18 cellular contexts compared by ENCODE assay signal in the genomic region with DNA sequence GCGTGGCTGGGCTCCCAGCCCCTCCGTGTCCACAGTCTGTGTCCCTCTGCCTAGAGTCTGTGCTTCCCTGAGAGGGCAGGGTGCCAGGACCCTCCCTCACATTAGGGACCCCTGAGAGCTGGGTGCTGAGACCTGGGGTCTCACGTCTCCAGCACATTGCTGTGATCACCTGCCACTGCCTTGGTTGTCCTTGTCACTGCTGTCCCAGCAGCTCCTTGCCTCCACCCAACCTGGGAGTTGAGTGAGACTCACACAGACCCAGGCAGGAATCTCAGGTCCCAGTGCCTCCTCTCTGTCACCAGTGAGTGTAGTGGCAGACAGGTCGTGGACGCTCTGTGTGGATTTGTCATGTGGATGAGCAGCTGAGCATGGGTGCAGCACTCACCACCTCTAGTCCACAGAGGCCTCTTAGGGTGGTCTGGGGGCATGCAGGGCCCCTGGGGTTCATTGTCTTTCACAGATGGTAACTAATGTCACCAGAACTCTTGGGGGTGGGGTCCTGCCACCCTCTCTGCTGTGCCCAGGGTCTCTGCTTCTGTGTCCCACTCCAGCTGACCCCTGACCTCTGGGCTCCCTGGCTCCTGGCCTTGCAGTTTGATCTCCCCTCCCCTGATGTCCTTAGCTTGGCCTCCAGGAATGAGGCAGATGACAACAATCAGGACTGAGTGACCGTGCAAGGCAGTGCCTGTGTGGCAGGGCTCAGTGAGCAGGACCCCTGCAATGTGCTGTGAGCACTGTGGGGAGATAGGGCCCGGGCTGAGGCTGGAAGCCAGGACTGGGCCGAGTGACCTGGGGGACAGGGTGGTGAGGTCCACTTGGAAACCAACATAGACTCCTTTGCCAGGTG. TPM values are rescaled to one million over a fixed set of nuclear protein-coding genes. Genes with fewer than 3 reads are reported as not detected.
DNase-seq lines count a peak whose midpoint lies in the region; ATAC-seq and TF ChIP-seq lines count a peak whose summit lies in the region.
"Had no signal": no experiment of that assay in that cellular context is flagged by ENCODE, and none has a peak within 500 bp of the region (broad histone marks: within the 10 kb centered on the region; RNA-seq: fewer than 3 reads in every experiment).

No MANE protein-coding gene starts in this region.

- no peaks in the 10 kb centered on the region for H3K27me3 ChIP-seq in body of pancreas
- H3K27me3 ChIP-seq: BE2C had no signal

- H3K4me1 Mint-ChIP-seq in activated naive CD8-positive, alpha-beta T cell treated with anti-CD3 and anti-CD28 coated beads, Interleukin-2, amount 10 ng/mL, durations not matched to agents 7 days and 5 days, result peaks cover 15% of the 10 kb centered on the region
- peaks cover 13% of the 10 kb centered on the region for H3K4me1 Mint-ChIP-seq in activated naive CD8-positive, alpha-beta T cell treated with anti-CD3 and anti-CD28 coated beads for 36 hours
- peaks cover 17% of the 10 kb centered on the region for H3K4me1 Mint-ChIP-seq in activated T-helper 1 cell treated with anti-CD3 and anti-CD28 coated beads, Interleukin-12 subunit alpha, Interleukin-12 subunit beta, Interleukin-2, Interleukin-4 antibody, amounts not matched to agents 30 ng/mL and 10 ng/mL and 1 ng/mL, durations not matched to agents 14 hours and 24 hours and 36 hours (ENCODE audit: low read depth)

- H3K36me3 Mint-ChIP-seq in activated naive CD8-positive, alpha-beta T cell treated with anti-CD3 and anti-CD28 coated beads, Interleukin-2, amount 10 ng/mL, durations not matched to agents 7 days and 5 days, result peaks cover 19% of the 10 kb centered on the region
- peaks cover 23% of the 10 kb centered on the region for H3K36me3 Mint-ChIP-seq in activated naive CD8-positive, alpha-beta T cell treated with anti-CD3 and anti-CD28 coated beads for 36 hours
- H3K36me3 Mint-ChIP-seq in activated T-helper 1 cell treated with anti-CD3 and anti-CD28 coated beads, Interleukin-12 subunit alpha, Interleukin-12 subunit beta, Interleukin-2, Interleukin-4 antibody, amounts not matched to agents 30 ng/mL and 10 ng/mL and 1 ng/mL, durations not matched to agents 14 hours and 24 hours and 36 hours (ENCODE audit: low read depth), result peaks cover 31% of the 10 kb centered on the region

- H3K9me3 ChIP-seq in body of pancreas, result no peaks in the 10 kb centered on the region
- H3K9me3 ChIP-seq: BE2C had no signal

- DNase-seq in activated naive CD8-positive, alpha-beta T cell treated with anti-CD3 and anti-CD28 coated beads, Interleukin-2, amount 10 ng/mL, durations not matched to agents 7 days and 5 days, result peak; percentile 27
- no peak for DNase-seq in activated naive CD8-positive, alpha-beta T cell treated with anti-CD3 and anti-CD28 coated beads for 36 hours
- DNase-seq in coronary artery (ENCODE audit: low spot score) (peak; percentile 67), mesenteric fat pad (ENCODE audit: low spot score) (peak; percentile 71), body of pancreas (no peak), kidney tubule cell (ENCODE audit: low spot score) (no peak)
- DNase-seq in activated T-helper 1 cell treated with anti-CD3 and anti-CD28 coated beads, Interleukin-12 subunit alpha, Interleukin-12 subunit beta, Interleukin-2, Interleukin-4 antibody, amounts not matched to agents 30 ng/mL and 10 ng/mL and 1 ng/mL, durations not matched to agents 14 hours and 24 hours and 36 hours (ENCODE audit: low spot score), result no peak
- DNase-seq: ACHN; BE2C; C1 segment of cervical spinal cord; CD4-positive, CD25-positive, alpha-beta regulatory T cell; CD8-positive, alpha-beta memory T cell; COR-L47; DMS 273 treated with DMSO at 0.1 percent for 48 hours; DMS53; DND-41; GM23248; HCEC 1CT had no signal

- no peaks in the 10 kb centered on the region for H3K9me3 Mint-ChIP-seq in activated naive CD8-positive, alpha-beta T cell treated with anti-CD3 and anti-CD28 coated beads, Interleukin-2, amount 10 ng/mL, durations not matched to agents 7 days and 5 days
- H3K9me3 Mint-ChIP-seq in activated naive CD8-positive, alpha-beta T cell treated with anti-CD3 and anti-CD28 coated beads for 36 hours, result no peaks in the 10 kb centered on the region
- H3K9me3 Mint-ChIP-seq in activated T-helper 1 cell treated with anti-CD3 and anti-CD28 coated beads, Interleukin-12 subunit alpha, Interleukin-12 subunit beta, Interleukin-2, Interleukin-4 antibody, amounts not matched to agents 30 ng/mL and 10 ng/mL and 1 ng/mL, durations not matched to agents 14 hours and 24 hours and 36 hours, result no peaks in the 10 kb centered on the region
- H3K9me3 Mint-ChIP-seq: CD4-positive, CD25-positive, alpha-beta regulatory T cell; CD8-positive, alpha-beta memory T cell had no signal

- H3K27ac ChIP-seq in coronary artery (no peak overlapping the region), body of pancreas (no peak overlapping the region)
- H3K27ac ChIP-seq: GM23248 had no signal

- H3K4me1 ChIP-seq in body of pancreas, result peaks cover 11% of the 10 kb centered on the region
- H3K4me1 ChIP-seq: BE2C had no signal

- POLR2A ChIA-PET in activated naive CD8-positive, alpha-beta T cell treated with anti-CD3 and anti-CD28 coated beads, Interleukin-2, amount 10 ng/mL, durations not matched to agents 7 days and 5 days (lab: Charles Lee), result no interaction called here

- 85 to 89% methylated on average over 5 to 8 of the region's 8 CpGs for WGBS in body of pancreas, 2 donors

- peaks cover 4% of the 10 kb centered on the region for H3K27me3 Mint-ChIP-seq in activated naive CD8-positive, alpha-beta T cell treated with anti-CD3 and anti-CD28 coated beads, Interleukin-2, amount 10 ng/mL, durations not matched to agents 7 days and 5 days
- H3K27me3 Mint-ChIP-seq in activated naive CD8-positive, alpha-beta T cell treated with anti-CD3 and anti-CD28 coated beads for 36 hours, result no peaks in the 10 kb centered on the region
- H3K27me3 Mint-ChIP-seq in activated T-helper 1 cell treated with anti-CD3 and anti-CD28 coated beads, Interleukin-12 subunit alpha, Interleukin-12 subunit beta, Interleukin-2, Interleukin-4 antibody, amounts not matched to agents 30 ng/mL and 10 ng/mL and 1 ng/mL, durations not matched to agents 14 hours and 24 hours and 36 hours (ENCODE audit: insufficient read depth), result no peaks in the 10 kb centered on the region
- H3K27me3 Mint-ChIP-seq: CD4-positive, CD25-positive, alpha-beta regulatory T cell; CD8-positive, alpha-beta memory T cell had no signal

- no peak for ATAC-seq in activated naive CD8-positive, alpha-beta T cell treated with anti-CD3 and anti-CD28 coated beads, Interleukin-2, amount 10 ng/mL, durations not matched to agents 7 days and 5 days (ENCODE audit: low read depth)
- no peak for ATAC-seq in body of pancreas

- TF ChIP-seq CTCF in coronary artery (IDR thresholded peaks at IDR 0.05), result no peak
- no peak for TF ChIP-seq CTCF in body of pancreas (IDR thresholded peaks at IDR 0.05)

- H3K4me3 ChIP-seq in coronary artery, result no peak overlapping the region
- no peak overlapping the region for H3K4me3 ChIP-seq in body of pancreas
- H3K4me3 ChIP-seq: GM23248 had no signal

- H3K36me3 ChIP-seq in body of pancreas (replicated peaks in 1 of 2; ENCODE audit: insufficient read depth in 1 of 2, low read depth in 2 of 2), result peaks cover 0 to 2% of the 10 kb centered on the region in 2 donors

- H3K27ac Mint-ChIP-seq in activated naive CD8-positive, alpha-beta T cell treated with anti-CD3 and anti-CD28 coated beads, Interleukin-2, amount 10 ng/mL, durations not matched to agents 7 days and 5 days, result no peak overlapping the region
- no peak overlapping the region for H3K27ac Mint-ChIP-seq in activated naive CD8-positive, alpha-beta T cell treated with anti-CD3 and anti-CD28 coated beads for 36 hours
- no peak overlapping the region for H3K27ac Mint-ChIP-seq in activated T-helper 1 cell treated with anti-CD3 and anti-CD28 coated beads, Interleukin-12 subunit alpha, Interleukin-12 subunit beta, Interleukin-2, Interleukin-4 antibody, amounts not matched to agents 30 ng/mL and 10 ng/mL and 1 ng/mL, durations not matched to agents 14 hours and 24 hours and 36 hours

- intact Hi-C loops in body of pancreas (cut with DNase I), result no loop called here
- intact Hi-C loops in activated T-helper 1 cell treated with anti-CD3 and anti-CD28 coated beads, Interleukin-12 subunit alpha, Interleukin-12 subunit beta, Interleukin-2, Interleukin-4 antibody, amounts not matched to agents 30 ng/mL and 10 ng/mL and 1 ng/mL, durations not matched to agents 14 hours and 24 hours and 36 hours (cut with micrococcal nuclease), result loop anchor here (10.0 kb wide), 1 partner anchor 434 kb away; a partner anchor contains a TSS

- no peak for TF ChIP-seq POLR2A in body of pancreas (IDR thresholded peaks at IDR 0.05)

- no peak overlapping the region for H3K4me3 Mint-ChIP-seq in activated naive CD8-positive, alpha-beta T cell treated with anti-CD3 and anti-CD28 coated beads, Interleukin-2, amount 10 ng/mL, durations not matched to agents 7 days and 5 days
- H3K4me3 Mint-ChIP-seq in activated naive CD8-positive, alpha-beta T cell treated with anti-CD3 and anti-CD28 coated beads for 36 hours, result no peak overlapping the region
- H3K4me3 Mint-ChIP-seq in activated T-helper 1 cell treated with anti-CD3 and anti-CD28 coated beads, Interleukin-12 subunit alpha, Interleukin-12 subunit beta, Interleukin-2, Interleukin-4 antibody, amounts not matched to agents 30 ng/mL and 10 ng/mL and 1 ng/mL, durations not matched to agents 14 hours and 24 hours and 36 hours, result no peak overlapping the region
- H3K4me3 Mint-ChIP-seq: CD4-positive, CD25-positive, alpha-beta regulatory T cell; CD8-positive, alpha-beta memory T cell had no signal

RNA-seq across cellular contexts. Expression of a gene that starts 18.9 kb away (rescaled TPM):
- 10 to 100 TPM; 22.0 to 23.7 TPM for total RNA-seq in activated naive CD8-positive, alpha-beta T cell treated with anti-CD3 and anti-CD28 coated beads, Interleukin-2, amount 10 ng/mL, durations not matched to agents 7 days and 5 days
- 10 to 100 TPM; 14.4 to 16.2 TPM for total RNA-seq in activated naive CD8-positive, alpha-beta T cell treated with anti-CD3 and anti-CD28 coated beads for 36 hours
- total RNA-seq in mesenteric fat pad (12.2 TPM), body of pancreas (10 to 100 TPM; 12.5 to 17.5 TPM)
- total RNA-seq in activated T-helper 1 cell treated with anti-CD3 and anti-CD28 coated beads, Interleukin-12 subunit alpha, Interleukin-12 subunit beta, Interleukin-2, Interleukin-4 antibody, amounts not matched to agents 30 ng/mL and 10 ng/mL and 1 ng/mL, durations not matched to agents 14 hours and 24 hours and 36 hours, result 24.1 and 25.6 TPM in 2 replicates

RNA-seq across cellular contexts. Expression of a gene that starts 41.4 kb away (rescaled TPM):
- 10 to 100 TPM; 14.6 to 15.5 TPM for total RNA-seq in activated naive CD8-positive, alpha-beta T cell treated with anti-CD3 and anti-CD28 coated beads, Interleukin-2, amount 10 ng/mL, durations not matched to agents 7 days and 5 days
- total RNA-seq in activated naive CD8-positive, alpha-beta T cell treated with anti-CD3 and anti-CD28 coated beads for 36 hours, result 10 to 100 TPM; 12.5 to 14.6 TPM
- total RNA-seq in mesenteric fat pad (5.1 TPM), body of pancreas (1 to 10 TPM; 5.7 to 6.6 TPM)
- total RNA-seq in activated T-helper 1 cell treated with anti-CD3 and anti-CD28 coated beads, Interleukin-12 subunit alpha, Interleukin-12 subunit beta, Interleukin-2, Interleukin-4 antibody, amounts not matched to agents 30 ng/mL and 10 ng/mL and 1 ng/mL, durations not matched to agents 14 hours and 24 hours and 36 hours, result 15.0 and 17.8 TPM in 2 replicates

Comparison
In these comparisons a context has a peak if more than half of its experiments do, and no peak if none do; other contexts are left out.
1. DNase-seq: peak in activated naive CD8-positive, alpha-beta T cell treated with anti-CD3 and anti-CD28 coated beads, Interleukin-2, amount 10 ng/mL, durations not matched to agents 7 days and 5 days (single experiment), coronary artery (single experiment) and mesenteric fat pad (single experiment); none in activated naive CD8-positive, alpha-beta T cell treated with anti-CD3 and anti-CD28 coated beads for 36 hours (single experiment), body of pancreas (0 of 4), activated T-helper 1 cell treated with anti-CD3 and anti-CD28 coated beads, Interleukin-12 subunit alpha, Interleukin-12 subunit beta, Interleukin-2, Interleukin-4 antibody, amounts not matched to agents 30 ng/mL and 10 ng/mL and 1 ng/mL, durations not matched to agents 14 hours and 24 hours and 36 hours (single experiment) and kidney tubule cell (single experiment).